8 cellular contexts compared by ENCODE assay signal in the genomic region with DNA sequence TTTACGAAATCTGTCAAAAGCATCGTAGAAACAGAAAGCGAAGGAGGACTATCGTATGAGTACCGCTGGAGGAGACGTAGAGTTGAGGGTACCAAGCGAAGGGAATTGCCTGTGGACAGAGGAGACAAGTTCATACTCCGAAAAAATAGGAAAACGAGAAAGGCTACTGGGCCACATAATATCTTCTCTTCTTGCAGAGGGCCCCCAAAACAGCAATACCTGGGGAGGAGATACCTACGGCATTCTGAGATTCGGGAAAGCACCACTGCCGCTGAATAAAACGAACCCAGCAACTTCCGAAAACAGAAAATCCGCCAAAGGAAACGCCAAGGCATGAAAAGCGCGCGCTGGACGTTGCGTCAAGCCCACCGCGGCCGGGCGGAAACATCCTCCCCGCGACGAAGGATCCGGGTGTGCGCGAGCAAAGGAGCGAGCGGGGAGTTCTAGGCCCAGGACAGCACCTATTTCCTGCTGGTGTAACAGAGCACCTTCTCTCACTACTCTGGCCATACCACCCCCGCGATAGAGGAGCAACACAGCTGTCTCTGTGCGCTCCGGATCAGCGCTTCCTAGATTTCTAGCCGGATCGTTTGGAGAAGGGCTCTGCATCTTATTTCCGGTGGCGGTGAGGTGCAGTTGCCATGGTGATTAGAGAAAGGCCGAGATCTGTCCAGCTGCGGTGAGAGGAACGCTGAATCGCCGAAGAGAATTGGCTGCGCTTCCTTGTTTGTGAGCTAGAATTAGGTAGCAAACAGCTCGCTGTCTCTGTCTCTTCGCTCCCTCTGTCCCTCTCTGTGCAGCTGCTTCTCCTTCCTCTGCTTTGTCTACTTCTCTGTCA. TPM values are rescaled to one million over a fixed set of nuclear protein-coding genes. Genes with fewer than 3 reads are reported as not detected.
DNase-seq lines count a peak whose midpoint lies in the region; ATAC-seq and TF ChIP-seq lines count a peak whose summit lies in the region.

A gene with protein sequence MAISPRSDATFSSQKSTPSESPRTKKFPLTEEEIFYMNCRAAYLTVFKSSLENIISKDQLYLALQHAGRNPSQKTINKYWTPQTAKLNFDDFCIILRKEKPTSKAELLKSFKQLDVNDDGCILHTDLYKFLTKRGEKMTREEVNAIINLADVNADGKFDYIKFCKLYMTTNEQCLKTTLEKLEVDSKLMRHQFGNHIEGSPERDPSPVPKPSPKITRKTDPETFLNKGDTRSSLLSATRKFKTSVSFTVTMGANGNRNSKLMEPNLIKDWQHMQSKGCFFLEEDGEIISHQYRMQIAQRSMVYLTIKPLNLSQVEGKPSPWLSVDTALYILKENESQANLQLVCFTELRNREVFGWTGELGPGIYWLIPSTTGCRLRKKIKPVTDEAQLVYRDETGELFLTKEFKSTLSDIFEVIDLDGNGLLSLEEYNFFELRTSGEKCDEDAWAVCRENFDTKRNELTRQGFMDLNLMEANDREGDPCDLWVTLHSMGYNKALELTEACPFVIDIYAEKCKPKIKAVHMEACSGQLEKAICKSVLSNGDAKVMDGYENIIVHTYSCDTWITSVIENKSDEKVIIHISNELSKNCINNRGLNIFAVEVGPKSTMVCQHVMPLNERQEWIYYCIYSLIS (plus strand): TSS at position 635 of the 838 bp plus-strand sequence. CDS start 2,048 bp downstream, outside the sequence.
A gene with protein sequence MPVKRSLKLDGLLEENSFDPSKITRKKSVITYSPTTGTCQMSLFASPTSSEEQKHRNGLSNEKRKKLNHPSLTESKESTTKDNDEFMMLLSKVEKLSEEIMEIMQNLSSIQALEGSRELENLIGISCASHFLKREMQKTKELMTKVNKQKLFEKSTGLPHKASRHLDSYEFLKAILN (minus strand): TSS at position 335 of the 838 bp plus-strand sequence. CDS start 92 bp downstream, at position 243.

- TF ChIP-seq CTCF in GM23338 (conservative IDR thresholded peaks at IDR 0.05; ENCODE audit: low read depth in 2 of 2) (no peak), fibroblast of pulmonary artery (IDR thresholded peaks at IDR 0.05; ENCODE audit: low read length, missing control alignments) (no peak), natural killer cell (IDR thresholded peaks at IDR 0.05) (no peak)

- peak within 1 kb of the TSS; percentile 86 for H3K4me2 ChIP-seq in GM23338

- peak within 1 kb of the TSS; percentile 93 for H3K27ac Mint-ChIP-seq in GM23338
- H3K27ac Mint-ChIP-seq in natural killer cell, result peak within 1 kb of the TSS; percentile 96 to 97

- peak within 1 kb of the TSS; percentile 95 for H3K4me3 Mint-ChIP-seq in GM23338
- peak within 1 kb of the TSS; percentile 96 for H3K4me3 Mint-ChIP-seq in natural killer cell

- H3K4me3 ChIP-seq in GM23338, result peak within 1 kb of the TSS; percentile 64
- H3K4me3 ChIP-seq in fibroblast of pulmonary artery (replicated peaks; ENCODE audit: low read depth, low read length), result peak within 1 kb of the TSS; percentile 87

- H3K27me3 ChIP-seq in GM23338 (ENCODE audit: insufficient read depth), result no peaks in the 10 kb centered on the region

- H3K4me1 Mint-ChIP-seq in GM23338, result peaks cover 10% of the 10 kb centered on the region; the same call in 2 of the 3 replicates
- H3K4me1 Mint-ChIP-seq in natural killer cell, result peaks cover 19 to 25% of the 10 kb centered on the region in 2 donors

- H3K4me1 ChIP-seq in GM23338 (ENCODE audit: insufficient read depth), result peaks cover 13% of the 10 kb centered on the region; the same call in 1 of the 2 replicates

- DNase-seq in Daoy (ENCODE audit: low read depth) (peak; percentile 95), GM23338 (ENCODE audit: low spot score) (peak; percentile 98), Kasumi-1 (lab: John Stamatoyannopoulos, UW) (peak; percentile 89 to 98), RPMI8226 (peak; percentile 98), fibroblast of pulmonary artery (ENCODE audit: low read depth) (peak; percentile 97), natural killer cell (peak; percentile 75)
- DNase-seq in activated T-helper 9 cell treated with anti-CD3 and anti-CD28 coated beads, Interleukin-2, amount 50 U/mL, for 16 hours (ENCODE audit: low read depth), result peak; percentile 69
- DNase-seq in stimulated activated naive CD4-positive, alpha-beta T cell (lab: John Stamatoyannopoulos, UW), result peak; percentile 64 to 88 (median 70)

- H3F3A ChIP-seq in GM23338 (replicated peaks; ENCODE audit: low read depth), result no peaks in the 10 kb centered on the region

- intact Hi-C loops in natural killer cell (cut with micrococcal nuclease), result loop anchor here (2.0 kb wide), 2 partner anchors 70 to 156 kb away; a partner anchor contains a TSS

- H3K27me3 Mint-ChIP-seq in GM23338 (ENCODE audit: insufficient read depth, low read depth, poor library complexity), result no peaks in the 10 kb centered on the region
- H3K27me3 Mint-ChIP-seq in natural killer cell (ENCODE audit: low read depth in 2 of 2), result no peaks in the 10 kb centered on the region

- no peaks in the 10 kb centered on the region for H3K9me2 ChIP-seq in GM23338 (ENCODE audit: insufficient read depth)

- H3K9me3 Mint-ChIP-seq in GM23338 (no peaks in the 10 kb centered on the region), natural killer cell (no peaks in the 10 kb centered on the region)

- peak within 1 kb of the TSS; percentile 91 for H3K27ac ChIP-seq in GM23338 (ENCODE audit: low read depth)

- H3K79me2 ChIP-seq in GM23338 (replicated peaks; ENCODE audit: insufficient read depth), result peaks cover 26% of the 10 kb centered on the region

- no peaks in the 10 kb centered on the region for H3K36me3 Mint-ChIP-seq in GM23338 (ENCODE audit: low read depth)
- no peaks in the 10 kb centered on the region for H3K36me3 Mint-ChIP-seq in natural killer cell

- ATAC-seq in GM23338, result peak; percentile 99
- ATAC-seq in natural killer cell, result peak; percentile 83 to 87 (median 84)

- no peaks in the 10 kb centered on the region for H3K36me3 ChIP-seq in GM23338 (ENCODE audit: insufficient read depth)

- H4K20me1 ChIP-seq in GM23338 (replicated peaks; ENCODE audit: insufficient read depth), result no peaks in the 10 kb centered on the region

- peak within 1 kb of the TSS; percentile 95 for H2AFZ ChIP-seq in GM23338

TF ChIP-seq in GM23338, 12 proteins besides CTCF, POLR2A, EP300 and RAD21 (continues in another document):
- no peak for TF ChIP-seq STAT1 (IDR thresholded peaks at IDR 0.05; ENCODE audit: unreplicated experiment)
- TF ChIP-seq ZNF331 (CRISPR knock-in tag; IDR thresholded peaks at IDR 0.05; ENCODE audit: low read depth), result no peak
- peak; percentile 56 for TF ChIP-seq POLR2AphosphoS5 (IDR thresholded peaks at IDR 0.05; ENCODE audit: low read depth)
- peak; percentile 83 for TF ChIP-seq CREB1 (CRISPR knock-in tag; IDR thresholded peaks at IDR 0.05; ENCODE audit: low read depth)
- TF ChIP-seq, protein P1, sequence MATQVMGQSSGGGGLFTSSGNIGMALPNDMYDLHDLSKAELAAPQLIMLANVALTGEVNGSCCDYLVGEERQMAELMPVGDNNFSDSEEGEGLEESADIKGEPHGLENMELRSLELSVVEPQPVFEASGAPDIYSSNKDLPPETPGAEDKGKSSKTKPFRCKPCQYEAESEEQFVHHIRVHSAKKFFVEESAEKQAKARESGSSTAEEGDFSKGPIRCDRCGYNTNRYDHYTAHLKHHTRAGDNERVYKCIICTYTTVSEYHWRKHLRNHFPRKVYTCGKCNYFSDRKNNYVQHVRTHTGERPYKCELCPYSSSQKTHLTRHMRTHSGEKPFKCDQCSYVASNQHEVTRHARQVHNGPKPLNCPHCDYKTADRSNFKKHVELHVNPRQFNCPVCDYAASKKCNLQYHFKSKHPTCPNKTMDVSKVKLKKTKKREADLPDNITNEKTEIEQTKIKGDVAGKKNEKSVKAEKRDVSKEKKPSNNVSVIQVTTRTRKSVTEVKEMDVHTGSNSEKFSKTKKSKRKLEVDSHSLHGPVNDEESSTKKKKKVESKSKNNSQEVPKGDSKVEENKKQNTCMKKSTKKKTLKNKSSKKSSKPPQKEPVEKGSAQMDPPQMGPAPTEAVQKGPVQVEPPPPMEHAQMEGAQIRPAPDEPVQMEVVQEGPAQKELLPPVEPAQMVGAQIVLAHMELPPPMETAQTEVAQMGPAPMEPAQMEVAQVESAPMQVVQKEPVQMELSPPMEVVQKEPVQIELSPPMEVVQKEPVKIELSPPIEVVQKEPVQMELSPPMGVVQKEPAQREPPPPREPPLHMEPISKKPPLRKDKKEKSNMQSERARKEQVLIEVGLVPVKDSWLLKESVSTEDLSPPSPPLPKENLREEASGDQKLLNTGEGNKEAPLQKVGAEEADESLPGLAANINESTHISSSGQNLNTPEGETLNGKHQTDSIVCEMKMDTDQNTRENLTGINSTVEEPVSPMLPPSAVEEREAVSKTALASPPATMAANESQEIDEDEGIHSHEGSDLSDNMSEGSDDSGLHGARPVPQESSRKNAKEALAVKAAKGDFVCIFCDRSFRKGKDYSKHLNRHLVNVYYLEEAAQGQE (IDR thresholded peaks at IDR 0.05; ENCODE audit: unreplicated experiment), result peak; percentile 49
- no peak for TF ChIP-seq EZH2phosphoT487 (IDR thresholded peaks at IDR 0.05; ENCODE audit: unreplicated experiment)
- TF ChIP-seq JUNB (IDR thresholded peaks at IDR 0.05; ENCODE audit: unreplicated experiment), result no peak
- no peak for TF ChIP-seq EZH2 (IDR thresholded peaks at IDR 0.05; ENCODE audit: low read depth, unreplicated experiment)
- TF ChIP-seq, protein P2, sequence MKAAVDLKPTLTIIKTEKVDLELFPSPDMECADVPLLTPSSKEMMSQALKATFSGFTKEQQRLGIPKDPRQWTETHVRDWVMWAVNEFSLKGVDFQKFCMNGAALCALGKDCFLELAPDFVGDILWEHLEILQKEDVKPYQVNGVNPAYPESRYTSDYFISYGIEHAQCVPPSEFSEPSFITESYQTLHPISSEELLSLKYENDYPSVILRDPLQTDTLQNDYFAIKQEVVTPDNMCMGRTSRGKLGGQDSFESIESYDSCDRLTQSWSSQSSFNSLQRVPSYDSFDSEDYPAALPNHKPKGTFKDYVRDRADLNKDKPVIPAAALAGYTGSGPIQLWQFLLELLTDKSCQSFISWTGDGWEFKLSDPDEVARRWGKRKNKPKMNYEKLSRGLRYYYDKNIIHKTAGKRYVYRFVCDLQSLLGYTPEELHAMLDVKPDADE (IDR thresholded peaks at IDR 0.05), result peak; percentile 51; the same call in 1 of the 2 replicates
- peak; percentile 92; the same call in 1 of the 2 replicates for TF ChIP-seq ZNF114 (CRISPR knock-in tag; IDR thresholded peaks at IDR 0.05)
- no peak for TF ChIP-seq NANOG (IDR thresholded peaks at IDR 0.05; ENCODE audit: borderline replicate concordance)

RNA-seq across cellular contexts. Expression of the first gene that starts in this region (rescaled TPM):
- 14.5 and 20.7 TPM in 2 replicates for total RNA-seq in Daoy (2014; rRNA removed; shearing (Covaris generic))
- total RNA-seq in GM23338 (2014; rRNA removed; shearing (Covaris generic)), result 4.2 and 7.0 TPM in 2 replicates
- polyA plus RNA-seq in GM23338 (2016; fragmentation: Nextera tagmentation; extraction: Ambion mirVana), result 4.8 and 4.9 TPM in 2 replicates
- 1 to 10 TPM; 5.4 to 7.5 (median 6.0) TPM for total RNA-seq in natural killer cell

RNA-seq across cellular contexts. Expression of the second gene that starts in this region (rescaled TPM):
- total RNA-seq in Daoy (2014; rRNA removed; shearing (Covaris generic)), result 42.0 and 53.9 TPM in 2 replicates
- 38.4 and 49.4 TPM in 2 replicates for total RNA-seq in GM23338 (2014; rRNA removed; shearing (Covaris generic))
- polyA plus RNA-seq in GM23338 (2016; fragmentation: Nextera tagmentation; extraction: Ambion mirVana), result 95.9 and 101 TPM in 2 replicates
- total RNA-seq in natural killer cell, result 10 to 100 TPM; 20.7 to 29.8 (median 21.3) TPM

Comparison
In these comparisons a context has a peak if more than half of its experiments do, and no peak if none do; other contexts are left out.
1. Peak in every context shown above with its lines: DNase-seq, ATAC-seq, H3K4me3 ChIP-seq and H3K27ac ChIP-seq.